18 cellular contexts compared by ENCODE assay signal in genomic region chr5:176583076-176583475, GRCh38. TPM values are rescaled to one million over a fixed set of nuclear protein-coding genes. Genes with fewer than 3 reads are reported as not detected.
A peak's percentile ranks its signal among the peaks of the same experiment; 100 is the strongest.
DNase-seq lines count a peak whose midpoint lies in the region; ATAC-seq and TF ChIP-seq lines count a peak whose summit lies in the region.
"Had no signal": no experiment of that assay in that cellular context is flagged by ENCODE, and none has a peak within 500 bp of the region (broad histone marks: within the 10 kb centered on the region; RNA-seq: fewer than 3 reads in every experiment).

No MANE protein-coding gene starts in this region.

- no peak overlapping the region for H2AFZ ChIP-seq in neural progenitor cell (replicated peaks)

- H3K9me3 ChIP-seq in neural progenitor cell (ENCODE audit: low read depth) (peaks cover 6% of the 10 kb centered on the region), sigmoid colon (peaks cover 4 to 14% (median 11%) of the 10 kb centered on the region in 4 donors)
- H3K9me3 ChIP-seq: A549, BE2C had no signal

- H3K9me3 Mint-ChIP-seq in neural progenitor cell = peaks cover 6% of the 10 kb centered on the region

- H3K4me1 ChIP-seq in neural progenitor cell (no peaks in the 10 kb centered on the region), sigmoid colon (no peaks in the 10 kb centered on the region)
- H3K4me1 ChIP-seq: BE2C had no signal

- no peak overlapping the region for H3K9ac ChIP-seq in neural progenitor cell

- no peak for TF ChIP-seq POLR2A in sigmoid colon (IDR thresholded peaks at IDR 0.05)

- DNase-seq in RKO (ENCODE audit: low spot score) = peak; percentile 23
- DNase-seq in choroid plexus epithelial cell (ENCODE audit: low read depth) = peak; percentile 17
- peak; percentile 46 for DNase-seq in iris pigment epithelial cell (ENCODE audit: low read depth)
- no peak for DNase-seq in neural progenitor cell (ENCODE audit: low spot score)
- DNase-seq in sigmoid colon = no peak
- no peak for DNase-seq in left lobe of liver (ENCODE audit: low spot score)
- DNase-seq: BE2C; CD4-positive, alpha-beta memory T cell; DMS79 had no signal

- H3K27me3 ChIP-seq in neural progenitor cell (peaks cover 8% of the 10 kb centered on the region), sigmoid colon (no peaks in the 10 kb centered on the region)
- H3K27me3 ChIP-seq: BE2C had no signal

- H3K4me3 Mint-ChIP-seq in neural progenitor cell = no peak overlapping the region
- H3K4me3 Mint-ChIP-seq: CD4-positive, alpha-beta memory T cell had no signal

- H3K4me3 ChIP-seq in choroid plexus epithelial cell (ENCODE audit: low read depth, low read length) (no peak overlapping the region), neural progenitor cell (no peak overlapping the region), sigmoid colon (no peak overlapping the region)
- H3K4me3 ChIP-seq: A549, GM12878 had no signal

- no peak overlapping the region for H3K27ac ChIP-seq in neural progenitor cell
- H3K27ac ChIP-seq in sigmoid colon = no peak overlapping the region
- H3K27ac ChIP-seq: A549, C4-2B had no signal

- ATAC-seq in HG03520 (IDR thresholded peaks at IDR 0.05; ENCODE audit: unreplicated experiment) (no peak), left lobe of liver (no peak)
- ATAC-seq: A549, GM12878, HCT116 had no signal

- no peak for TF ChIP-seq EP300 in sigmoid colon (IDR thresholded peaks at IDR 0.05)

- no peaks in the 10 kb centered on the region for H3F3A ChIP-seq in neural progenitor cell (ENCODE audit: low read depth)

- H3K27ac Mint-ChIP-seq in neural progenitor cell = no peak overlapping the region

- TF ChIP-seq CTCF in choroid plexus epithelial cell (conservative IDR thresholded peaks at IDR 0.05; ENCODE audit: low read depth, low read length) (no peak), neural progenitor cell (IDR thresholded peaks at IDR 0.05) (no peak), sigmoid colon (IDR thresholded peaks at IDR 0.05) (no peak)

- no peaks in the 10 kb centered on the region for H3K36me3 Mint-ChIP-seq in neural progenitor cell
- H3K36me3 Mint-ChIP-seq: CD4-positive, alpha-beta memory T cell had no signal

- H3K27me3 Mint-ChIP-seq in neural progenitor cell (ENCODE audit: insufficient read depth, low read depth) = peaks cover 12% of the 10 kb centered on the region

- intact Hi-C loops in sigmoid colon (cut with DNase I) = no loop called here

- H3K79me2 ChIP-seq in neural progenitor cell (ENCODE audit: low read depth) = no peaks in the 10 kb centered on the region

- H3K4me1 Mint-ChIP-seq in neural progenitor cell = no peaks in the 10 kb centered on the region

- WGBS in sigmoid colon, 2 donors = 89 to 90% methylated on average over 4 of the region's 4 CpGs

- H3K4me2 ChIP-seq in neural progenitor cell = no peak overlapping the region
- H3K4me2 ChIP-seq: A549 had no signal

- no peaks in the 10 kb centered on the region for H3K36me3 ChIP-seq in neural progenitor cell
- H3K36me3 ChIP-seq in sigmoid colon = no peaks in the 10 kb centered on the region
- H3K36me3 ChIP-seq: BE2C had no signal

- H4K20me1 ChIP-seq in neural progenitor cell (ENCODE audit: low read depth) = no peaks in the 10 kb centered on the region

RNA-seq across cellular contexts. Expression of gene GPRIN1, which starts 26.9 kb away (rescaled TPM):
- total RNA-seq in neural progenitor cell (ENCODE audit: low replicate concordance) (0.67 and 3.7 TPM in 2 replicates), sigmoid colon (1 to 10 TPM in 2 of 4 donors, under 1 TPM in 2; 0.33 to 1.6 (median 0.81) TPM), left lobe of liver (0.18 TPM)
- polyA plus RNA-seq in sigmoid colon = 1 to 10 TPM in 1 of 3 donors, under 1 TPM in 2; 0.60 to 1.4 (median 0.69) TPM

RNA-seq across cellular contexts. Expression of gene CDHR2, which starts 33.9 kb away (rescaled TPM):
- not detected in 2 replicates for total RNA-seq in neural progenitor cell (ENCODE audit: low replicate concordance)
- total RNA-seq in sigmoid colon = 1 to 10 TPM in 1 of 4 donors, under 1 TPM in 1, not detected in 2; 0.71 to 1.1 TPM
- polyA plus RNA-seq in sigmoid colon = 10 to 100 TPM in 2 of 3 donors, 1 to 10 TPM in 1; 9.6 to 57.9 (median 47.9) TPM
- total RNA-seq in left lobe of liver = 87.3 TPM
- total RNA-seq: G401, H4 had no signal
- polyA plus RNA-seq: AG04450; CD4-positive, alpha-beta memory T cell had no signal

RNA-seq across cellular contexts. Expression of gene RNF44, which starts 45.9 kb away (rescaled TPM):
- total RNA-seq in neural progenitor cell (ENCODE audit: low replicate concordance) (11.7 and 38.7 TPM in 2 replicates), sigmoid colon (10 to 100 TPM in 2 of 4 donors, 1 to 10 TPM in 2; 7.6 to 15.0 (median 11.1) TPM), left lobe of liver (15.3 TPM)
- 10 to 100 TPM; 18.0 to 64.0 (median 25.4) TPM for polyA plus RNA-seq in sigmoid colon

RNA-seq across cellular contexts. Expression of gene SNCB, which starts 47.3 kb away (rescaled TPM):
- total RNA-seq in neural progenitor cell (ENCODE audit: low replicate concordance) (1.1 TPM in 1 of 2 replicates, not detected in the other), sigmoid colon (1 to 10 TPM in 1 of 4 donors, not detected in 3; 2.2 TPM), left lobe of liver (not detected)
- under 1 TPM in 1 of 3 donors, not detected in 2; 0.23 TPM for polyA plus RNA-seq in sigmoid colon
- total RNA-seq: CD4-positive, alpha-beta memory T cell; GM12878; HT-29 had no signal
- polyA plus RNA-seq: CD4-positive, alpha-beta memory T cell had no signal

RNA-seq across cellular contexts. Expression of gene EIF4E1B, which starts 47.4 kb away (rescaled TPM):
- 0.06 and 0.68 TPM in 2 replicates for total RNA-seq in neural progenitor cell (ENCODE audit: low replicate concordance)
- total RNA-seq in sigmoid colon = under 1 TPM in 1 of 4 donors, not detected in 3; 0.36 TPM
- polyA plus RNA-seq in sigmoid colon = not detected
- total RNA-seq in left lobe of liver = not detected
- total RNA-seq: CD4-positive, alpha-beta memory T cell; G401; GM12878; H4; HT-29 had no signal
- polyA plus RNA-seq: A549; AG04450; CD4-positive, alpha-beta memory T cell; GM12878 had no signal

Comparison
In these comparisons a context has a peak if more than half of its experiments do, and no peak if none do; other contexts are left out.
1. DNase-seq: peak in RKO (single experiment), choroid plexus epithelial cell (single experiment) and iris pigment epithelial cell (single experiment); none in neural progenitor cell (single experiment), sigmoid colon (single experiment) and left lobe of liver (single experiment).
2. RNA of gene CDHR2, which starts 33.9 kb away (total RNA-seq): 87.3 TPM in left lobe of liver (single experiment); 0.71 to 1.1 TPM in sigmoid colon and not detected in neural progenitor cell; every median in the first group is over 10 times any median in the second.